Comparison of ENCODE assay signal across 21 cellular contexts in genomic region chrX:105480646-105481310, GRCh38.
DNase-seq lines count a peak whose midpoint lies in the region; ATAC-seq, FAIRE-seq and TF ChIP-seq lines count a peak whose summit lies in the region.
"Had no signal": no experiment of that assay in that cellular context is flagged by ENCODE, and none has a peak within 500 bp of the region (broad histone marks: within the 10 kb centered on the region; RNA-seq: fewer than 3 reads in every experiment).

No MANE protein-coding gene starts in this region.

- no peaks in the 10 kb centered on the region for H3K9me1 ChIP-seq in keratinocyte (ENCODE audit: control insufficient read depth, extremely low read depth, insufficient read depth, low read length)

- intact Hi-C loops in Right ventricle myocardium inferior (cut with DNase I): loop anchor here (5.0 kb wide), 1 partner anchor 47 kb away; no protein-coding TSS in a partner anchor
- intact Hi-C loops in left ventricle myocardium inferior (cut with micrococcal nuclease): no loop called here

- no peaks in the 10 kb centered on the region for H3K4me1 ChIP-seq in right atrium auricular region
- peaks cover 47% of the 10 kb centered on the region for H3K4me1 ChIP-seq in foreskin keratinocyte
- no peaks in the 10 kb centered on the region for H3K4me1 ChIP-seq in left ventricle myocardium inferior
- peaks cover 41% of the 10 kb centered on the region for H3K4me1 ChIP-seq in keratinocyte (ENCODE audit: control insufficient read depth, extremely low read depth, insufficient read depth, low read length)
- H3K4me1 ChIP-seq: BE2C had no signal

- no peak overlapping the region for H3K4me2 ChIP-seq in keratinocyte (ENCODE audit: control insufficient read depth, extremely low read depth, insufficient read depth, low read depth, low read length)
- H3K4me2 ChIP-seq: GM23338 had no signal

- DNase-seq in Right ventricle myocardium inferior (ENCODE audit: missing footprints) (no peak), right atrium auricular region (ENCODE audit: low spot score) (no peak), foreskin keratinocyte (no peak), left ventricle myocardium inferior (no peak), keratinocyte (ENCODE audit: low read depth, low spot score) (no peak), NCI-H774 (lab: John Stamatoyannopoulos, UW) (no peak), NCI-H2107 (lab: John Stamatoyannopoulos, UW) (no peak)
- DNase-seq: ACHN; BE2C; C1 segment of cervical spinal cord; CD4-positive, CD25-positive, alpha-beta regulatory T cell; CD8-positive, alpha-beta memory T cell; COR-L47; HCEC 1CT; IMR-90 had no signal

- no peaks in the 10 kb centered on the region for H3K79me2 ChIP-seq in keratinocyte (ENCODE audit: control insufficient read depth, insufficient read depth, low read length)

- dilution Hi-C loops in keratinocyte (cut with MboI; ENCODE audit: extremely low pct_ligation_motif_present, low sequenced_read_pairs): no loop called here

- H3K9me3 ChIP-seq in right atrium auricular region (no peaks in the 10 kb centered on the region), left ventricle myocardium inferior (replicated peaks) (peaks cover 3% of the 10 kb centered on the region), keratinocyte (ENCODE audit: control insufficient read depth, low read depth, low read length) (no peaks in the 10 kb centered on the region)
- H3K9me3 ChIP-seq: BE2C had no signal

- H2AFZ ChIP-seq in keratinocyte (ENCODE audit: control insufficient read depth, low read length): peak overlapping the region; percentile 37
- H2AFZ ChIP-seq: GM23338 had no signal

- no peak overlapping the region for H3K9ac ChIP-seq in keratinocyte (ENCODE audit: control insufficient read depth, extremely low read depth, insufficient read depth, low read length)

- TF ChIP-seq CTCF in right atrium auricular region (IDR thresholded peaks at IDR 0.05) (no peak), foreskin keratinocyte (conservative IDR thresholded peaks at IDR 0.05) (no peak), left ventricle myocardium inferior (IDR thresholded peaks at IDR 0.05; ENCODE audit: borderline replicate concordance) (no peak), keratinocyte (optimal IDR thresholded peaks at IDR 0.05 in 1 of 3, IDR thresholded peaks at IDR 0.05 in 1 of 3, conservative IDR thresholded peaks at IDR 0.05 in 1 of 3; ENCODE audit: extremely low read depth in 1 of 3, insufficient read depth in 2 of 3, low read length in 3 of 3) (no peak)

- H3K4me3 ChIP-seq in right atrium auricular region: no peak overlapping the region
- no peak overlapping the region for H3K4me3 ChIP-seq in left ventricle myocardium inferior
- no peak overlapping the region for H3K4me3 ChIP-seq in keratinocyte (ENCODE audit: control insufficient read depth in 2 of 3, extremely low read depth in 1 of 3, insufficient read depth in 2 of 3, low read depth in 1 of 3, low read length in 3 of 3)
- H3K4me3 ChIP-seq: GM23338 had no signal

- peak; percentile 69 for ATAC-seq in Right ventricle myocardium inferior
- no peak for ATAC-seq in foreskin keratinocyte
- ATAC-seq: GM23338 had no signal

- no peaks in the 10 kb centered on the region for H3K36me3 ChIP-seq in right atrium auricular region
- H3K36me3 ChIP-seq in left ventricle myocardium inferior: no peaks in the 10 kb centered on the region
- H3K36me3 ChIP-seq in keratinocyte (ENCODE audit: control insufficient read depth in 2 of 2, extremely low read depth in 1 of 2, insufficient read depth in 2 of 2, low read length in 2 of 2): no peaks in the 10 kb centered on the region
- H3K36me3 ChIP-seq: BE2C had no signal

- FAIRE-seq in keratinocyte (lab: Jason Lieb, UNC): peak; percentile 58
- FAIRE-seq: G401.6, GM12892, GM18507, H54, HTR-8/SVneo had no signal

- H3K27me3 ChIP-seq in right atrium auricular region: no peaks in the 10 kb centered on the region
- no peaks in the 10 kb centered on the region for H3K27me3 ChIP-seq in foreskin keratinocyte
- H3K27me3 ChIP-seq in left ventricle myocardium inferior (ENCODE audit: low read depth): no peaks in the 10 kb centered on the region
- H3K27me3 ChIP-seq in keratinocyte (ENCODE audit: control insufficient read depth, extremely low read depth, insufficient read depth, low read length): no peaks in the 10 kb centered on the region
- H3K27me3 ChIP-seq: BE2C had no signal

- H3K27ac ChIP-seq in right atrium auricular region (peak overlapping the region in 1 of 2 donors; percentile 61), foreskin keratinocyte (peak overlapping the region; percentile 95), left ventricle myocardium inferior (replicated peaks) (peak overlapping the region; percentile 69), keratinocyte (ENCODE audit: control insufficient read depth, insufficient read depth, low read length) (peak overlapping the region; percentile 2)

- no peaks in the 10 kb centered on the region for H4K20me1 ChIP-seq in keratinocyte (ENCODE audit: control insufficient read depth, extremely low read depth, insufficient read depth, low read length)
